Comparison of ENCODE assay signal across 12 cellular contexts in genomic region chr6:10441004-10441654, GRCh38. TPM values are rescaled to one million over a fixed set of nuclear protein-coding genes. Genes with fewer than 3 reads are reported as not detected.
DNase-seq lines count a peak whose midpoint lies in the region; ATAC-seq and TF ChIP-seq lines count a peak whose summit lies in the region.
"Had no signal": no experiment of that assay in that cellular context is flagged by ENCODE, and none has a peak within 500 bp of the region (broad histone marks: within the 10 kb centered on the region; RNA-seq: fewer than 3 reads in every experiment).

No MANE protein-coding gene starts in this region.

- H4K20me1 ChIP-seq in PC-9 (ENCODE audit: insufficient read depth) = no peaks in the 10 kb centered on the region

- H2AFZ ChIP-seq in PC-9 = no peak overlapping the region

- TF ChIP-seq CTCF in PC-9 (conservative IDR thresholded peaks at IDR 0.05) (no peak; the same call in 1 of the 2 replicates), nephron (IDR thresholded peaks at IDR 0.05; ENCODE audit: unreplicated experiment in 3 of 3) (no peak)

- H3K79me2 ChIP-seq in PC-9 (ENCODE audit: low read depth) = no peaks in the 10 kb centered on the region

- intact Hi-C loops in PC-9 (cut with micrococcal nuclease; ENCODE audit: unreplicated experiment) = loop anchor here (1.0 to 5.0 kb wide), 5 partner anchors 11 to 901 kb away; partner anchors contain the start of gene GCNT2

- H3F3A ChIP-seq in PC-9 (ENCODE audit: insufficient read depth, low read depth) = peaks cover 21% of the 10 kb centered on the region

- peak overlapping the region; percentile 96 for H3K27ac ChIP-seq in PC-9
- H3K27ac ChIP-seq: gastroesophageal sphincter, neutrophil had no signal

- POLR2A ChIA-PET in PC-9 (lab: Charles Lee; ENCODE audit: unreplicated experiment) = interaction anchor here (0.5 to 0.8 kb wide), 9 partner anchors 9 to 1314 kb away, joined by 3 to 11 read pairs (median 3); no protein-coding TSS in a partner anchor

- H3K36me3 ChIP-seq in PC-9 (ENCODE audit: low read depth) = no peaks in the 10 kb centered on the region
- H3K36me3 ChIP-seq: gastroesophageal sphincter, neutrophil had no signal

- no peak overlapping the region for H3K4me3 Mint-ChIP-seq in nephron
- H3K4me3 Mint-ChIP-seq: activated naive CD4-positive, alpha-beta T cell treated with anti-CD3 and anti-CD28 coated beads, Interleukin-2, amount 10 ng/mL, durations not matched to agents 7 days and 5 days had no signal

- H3K4me3 ChIP-seq in PC-9 = peak overlapping the region; percentile 25; the same call in 1 of the 2 replicates
- H3K4me3 ChIP-seq: gastroesophageal sphincter had no signal

- H3K4me2 ChIP-seq in PC-9 = peak overlapping the region; percentile 79

- no TSS peak for BruUV-seq in PC-9 (replicated peaks; lab: Mats Ljungman, UMichigan)

- no peaks in the 10 kb centered on the region for H3K27me3 ChIP-seq in PC-9 (ENCODE audit: insufficient read depth, low read depth)

- no peaks in the 10 kb centered on the region for H3K9me3 ChIP-seq in PC-9 (ENCODE audit: insufficient read depth, low read depth)
- H3K9me3 ChIP-seq: gastroesophageal sphincter, neutrophil had no signal

- peaks cover 7% of the 10 kb centered on the region for H3K27me3 Mint-ChIP-seq in nephron (ENCODE audit: low read depth)

- CTCF ChIA-PET in PC-9 (lab: Charles Lee) = interaction anchor here (0.6 to 0.7 kb wide), 2 partner anchors 40 to 854 kb away, joined by 5 read pairs; no protein-coding TSS in a partner anchor

- H3K9me3 Mint-ChIP-seq in nephron = no peaks in the 10 kb centered on the region
- H3K9me3 Mint-ChIP-seq: activated naive CD4-positive, alpha-beta T cell treated with anti-CD3 and anti-CD28 coated beads, Interleukin-2, amount 10 ng/mL, durations not matched to agents 7 days and 5 days had no signal

- H3K36me3 Mint-ChIP-seq in nephron (ENCODE audit: low read depth) = no peaks in the 10 kb centered on the region
- H3K36me3 Mint-ChIP-seq: activated naive CD4-positive, alpha-beta T cell treated with anti-CD3 and anti-CD28 coated beads, Interleukin-2, amount 10 ng/mL, durations not matched to agents 7 days and 5 days had no signal

- ATAC-seq in esophagus mucosa = peak; percentile 95
- ATAC-seq: gastroesophageal sphincter had no signal

- peaks cover 16% of the 10 kb centered on the region for H3K4me1 ChIP-seq in PC-9 (replicated peaks; ENCODE audit: insufficient read depth)
- H3K4me1 ChIP-seq: gastroesophageal sphincter had no signal

- peak overlapping the region; percentile 35 to 80 (median 77) for H3K27ac Mint-ChIP-seq in nephron
- H3K27ac Mint-ChIP-seq: activated naive CD4-positive, alpha-beta T cell treated with anti-CD3 and anti-CD28 coated beads, Interleukin-2, amount 10 ng/mL, durations not matched to agents 7 days and 5 days had no signal

- no peaks in the 10 kb centered on the region for H3K9me2 ChIP-seq in PC-9 (ENCODE audit: insufficient read depth)

- H3K4me1 Mint-ChIP-seq in nephron = peaks cover 4% of the 10 kb centered on the region
- H3K4me1 Mint-ChIP-seq: activated naive CD4-positive, alpha-beta T cell treated with anti-CD3 and anti-CD28 coated beads, Interleukin-2, amount 10 ng/mL, durations not matched to agents 7 days and 5 days had no signal

- DNase-seq in AML-193 (lab: John Stamatoyannopoulos, UW) = peak; percentile 31 to 50
- DNase-seq in PC-9 = peak; percentile 86 to 96
- DNase-seq in NCI-H2227 treated with DMSO at 0.1 percent for 48 hours (lab: John Stamatoyannopoulos, UW) = no peak
- no peak for DNase-seq in effector CD8-positive, alpha-beta T cell (lab: John Stamatoyannopoulos, UW)
- no peak for DNase-seq in NCI-H446 treated with DMSO at 0.1 percent for 48 hours (lab: John Stamatoyannopoulos, UW)
- DNase-seq in cerebellum (ENCODE audit: low spot score) = no peak
- DNase-seq: activated naive CD4-positive, alpha-beta T cell treated with anti-CD3 and anti-CD28 coated beads, Interleukin-2, amount 10 ng/mL, durations not matched to agents 7 days and 5 days; NCI-H510A treated with DMSO at 0.1 percent for 48 hours had no signal

RNA-seq across cellular contexts. Expression of gene TFAP2A, which starts 26.3 kb away (rescaled TPM):
- total RNA-seq in PC-9 (2021) = 37.0 and 43.8 TPM in 2 replicates
- 59.6 TPM for total RNA-seq in esophagus mucosa
- total RNA-seq in cerebellum = 17.1 TPM

Comparison
In these comparisons a context has a peak if more than half of its experiments do, and no peak if none do; other contexts are left out.
1. DNase-seq: peak in AML-193 (2 of 2) and PC-9 (2 of 2); none in NCI-H2227 treated with DMSO at 0.1 percent for 48 hours (single experiment), effector CD8-positive, alpha-beta T cell (single experiment), NCI-H446 treated with DMSO at 0.1 percent for 48 hours (single experiment) and cerebellum (single experiment).